16 cellular contexts compared by ENCODE assay signal in genomic region chr2:71494523-71495155, GRCh38.
"Had no signal": no experiment of that assay in that cellular context is flagged by ENCODE, and none has a peak within 500 bp of the region (broad histone marks: within the 10 kb centered on the region; RNA-seq: fewer than 3 reads in every experiment).

No MANE protein-coding gene starts in this region.

- H3K79me2 ChIP-seq: parathyroid adenoma had no signal

- H3K4me3 Mint-ChIP-seq: type B pancreatic cell had no signal

- H3K9me3 Mint-ChIP-seq: activated naive CD4-positive, alpha-beta T cell treated with anti-CD3 and anti-CD28 coated beads, Interleukin-2, amount 50 U/mL, for 72 hours; type B pancreatic cell had no signal

- DNase-seq: activated CD4-positive, alpha-beta T cell treated with anti-CD3 and anti-CD28 coated beads, Interleukin-2, amount 50 U/mL, for 4 hours; activated effector memory CD4-positive, alpha-beta T cell treated with anti-CD3 and anti-CD28 coated beads, Interleukin-2, amount 50 U/mL, for 16 hours; activated T-cell treated with anti-CD3 and anti-CD28 coated beads, Interleukin-2, amount 50 U/mL, for 1 hour; aorta; head of caudate nucleus; left ventricle myocardium superior; stimulated activated CD4-positive, alpha-beta T cell treated with anti-CD3 and anti-CD28 coated beads, Interleukin-12 subunit alpha, Interleukin-12 subunit beta, amount 100 ng/mL, for 4 hours; stimulated activated naive CD4-positive, alpha-beta T cell; T-helper 2 cell had no signal

- H3K27ac Mint-ChIP-seq: activated naive CD4-positive, alpha-beta T cell treated with anti-CD3 and anti-CD28 coated beads, Interleukin-2, amount 50 U/mL, for 72 hours; type B pancreatic cell had no signal

- H3K4me3 ChIP-seq: right atrium auricular region had no signal

- ATAC-seq: foreskin keratinocyte, left ventricle myocardium superior had no signal

- H3K27me3 Mint-ChIP-seq: type B pancreatic cell had no signal

- H3K36me3 ChIP-seq: right atrium auricular region had no signal

- H3K27me3 ChIP-seq: foreskin keratinocyte, right atrium auricular region had no signal

- FAIRE-seq: endometrium, TTC549 had no signal

- H3K9me3 ChIP-seq: right atrium auricular region had no signal

- H3K4me1 ChIP-seq: parathyroid adenoma had no signal

- H3K27ac ChIP-seq: foreskin keratinocyte, parathyroid adenoma, right atrium auricular region had no signal

- H3K36me3 Mint-ChIP-seq: activated naive CD4-positive, alpha-beta T cell treated with anti-CD3 and anti-CD28 coated beads, Interleukin-2, amount 50 U/mL, for 72 hours; type B pancreatic cell had no signal

- H3K9ac ChIP-seq: parathyroid adenoma had no signal

- H2AFZ ChIP-seq: parathyroid adenoma had no signal
